In genomic region chr13:91817250-91817649, GRCh38 we compare ENCODE assay signal across 9 cellular contexts.
DNase-seq lines count a peak whose midpoint lies in the region; ATAC-seq, FAIRE-seq and TF ChIP-seq lines count a peak whose summit lies in the region.
"Had no signal": no experiment of that assay in that cellular context is flagged by ENCODE, and none has a peak within 500 bp of the region (broad histone marks: within the 10 kb centered on the region; RNA-seq: fewer than 3 reads in every experiment).

No MANE protein-coding gene starts in this region.

- H4K20me1 ChIP-seq in osteoblast (ENCODE audit: insufficient read depth, low read length), result no peaks in the 10 kb centered on the region

- ATAC-seq in pancreas, result peak in 1 of 4 donors; percentile 36
- no peak for ATAC-seq in CD8-positive, alpha-beta T cell

- peak; percentile 25 for DNase-seq in H4 (ENCODE audit: low spot score)
- peak; percentile 67 for DNase-seq in NCI-H69 (lab: John Stamatoyannopoulos, UW)
- peak; percentile 6 to 21 for DNase-seq in cardiac fibroblast (ENCODE audit: low read depth in 2 of 2)
- DNase-seq in pancreas, result no peak
- no peak for DNase-seq in osteoblast (ENCODE audit: insufficient read length, low spot score, missing footprints)
- no peak for DNase-seq in CD8-positive, alpha-beta T cell
- no peak for DNase-seq in NCI-H2196 (lab: John Stamatoyannopoulos, UW; ENCODE audit: unreplicated experiment)
- DNase-seq: NCI-H226 had no signal

- no peak overlapping the region for H2AFZ ChIP-seq in osteoblast (ENCODE audit: low read length)

- H3K4me2 ChIP-seq in osteoblast (ENCODE audit: insufficient read depth, low read length), result no peak overlapping the region

- intact Hi-C loops in pancreas (cut with DNase I), result no loop called here
- intact Hi-C loops in CD8-positive, alpha-beta T cell (cut with DNase I, micrococcal nuclease), result no loop called here

- no peaks in the 10 kb centered on the region for H3K4me1 ChIP-seq in pancreas
- no peaks in the 10 kb centered on the region for H3K4me1 ChIP-seq in osteoblast (ENCODE audit: insufficient read depth, low read length)
- H3K4me1 ChIP-seq in CD8-positive, alpha-beta T cell (ENCODE audit: insufficient read depth, low read length), result no peaks in the 10 kb centered on the region

- H3K36me3 Mint-ChIP-seq in CD8-positive, alpha-beta T cell, result no peaks in the 10 kb centered on the region

- H3K4me3 ChIP-seq in cardiac fibroblast (replicated peaks in 1 of 2; ENCODE audit: low read depth in 2 of 2, low read length in 2 of 2) (no peak overlapping the region), pancreas (no peak overlapping the region), osteoblast (ENCODE audit: insufficient read depth, low read length) (no peak overlapping the region)
- H3K4me3 ChIP-seq in CD8-positive, alpha-beta T cell (ENCODE audit: low read depth, low read length), result no peak overlapping the region
- H3K4me3 ChIP-seq: thoracic aorta had no signal

- H3K4me3 Mint-ChIP-seq in CD8-positive, alpha-beta T cell, result no peak overlapping the region

- H3K27ac ChIP-seq in pancreas (no peak overlapping the region), osteoblast (ENCODE audit: low read depth, low read length) (no peak overlapping the region)
- no peak overlapping the region for H3K27ac ChIP-seq in CD8-positive, alpha-beta T cell (ENCODE audit: low read depth, low read length)
- H3K27ac ChIP-seq: thoracic aorta had no signal

- no peaks in the 10 kb centered on the region for H3K27me3 Mint-ChIP-seq in CD8-positive, alpha-beta T cell (ENCODE audit: low read depth)

- 35 to 48% methylated on average over 5 of the region's 5 CpGs for WGBS in pancreas, 2 donors

- H3K9me3 ChIP-seq in pancreas (no peaks in the 10 kb centered on the region), osteoblast (ENCODE audit: low read depth, low read length) (peaks cover 2% of the 10 kb centered on the region)
- H3K9me3 ChIP-seq in CD8-positive, alpha-beta T cell (ENCODE audit: low read length), result no peaks in the 10 kb centered on the region
- H3K9me3 ChIP-seq: thoracic aorta had no signal

- POLR2A ChIA-PET in CD8-positive, alpha-beta T cell (lab: Charles Lee), result no interaction called here

- CTCF ChIA-PET in CD8-positive, alpha-beta T cell (lab: Charles Lee), result interaction anchor here (0.8 kb wide), 1 partner anchor 16 kb away, joined by 3 read pairs; no protein-coding TSS in a partner anchor

- no peak overlapping the region for H3K27ac Mint-ChIP-seq in CD8-positive, alpha-beta T cell

- TF ChIP-seq CTCF in cardiac fibroblast (IDR thresholded peaks at IDR 0.05; ENCODE audit: low read depth, low read length) (no peak), pancreas (IDR thresholded peaks at IDR 0.05) (no peak), osteoblast (IDR thresholded peaks at IDR 0.05; ENCODE audit: extremely low read depth, low read depth, low read length) (no peak)
- TF ChIP-seq CTCF in CD8-positive, alpha-beta T cell (IDR thresholded peaks at IDR 0.05), result no peak

- H3K27me3 ChIP-seq in pancreas, result no peaks in the 10 kb centered on the region
- no peaks in the 10 kb centered on the region for H3K27me3 ChIP-seq in osteoblast (ENCODE audit: insufficient read depth, low read length)
- no peaks in the 10 kb centered on the region for H3K27me3 ChIP-seq in CD8-positive, alpha-beta T cell (ENCODE audit: insufficient read depth, low read length)

- H3K79me2 ChIP-seq in osteoblast (ENCODE audit: insufficient read depth, low read length), result no peaks in the 10 kb centered on the region

- no peaks in the 10 kb centered on the region for H3K9me3 Mint-ChIP-seq in CD8-positive, alpha-beta T cell

- H3K4me1 Mint-ChIP-seq in CD8-positive, alpha-beta T cell (ENCODE audit: low read depth), result no peaks in the 10 kb centered on the region

- FAIRE-seq in pancreas (lab: Jason Lieb, UNC), result peak; percentile 76

- H3K36me3 ChIP-seq in pancreas, result no peaks in the 10 kb centered on the region
- no peaks in the 10 kb centered on the region for H3K36me3 ChIP-seq in osteoblast (ENCODE audit: insufficient read depth, low read length)
- H3K36me3 ChIP-seq in CD8-positive, alpha-beta T cell (ENCODE audit: insufficient read depth, low read length), result no peaks in the 10 kb centered on the region
- H3K36me3 ChIP-seq: thoracic aorta had no signal

Comparison
In these comparisons a context has a peak if more than half of its experiments do, and no peak if none do; other contexts are left out.
1. DNase-seq: peak in H4 (single experiment), NCI-H69 (single experiment) and cardiac fibroblast (2 of 2); none in pancreas (0 of 6), osteoblast (single experiment), CD8-positive, alpha-beta T cell (0 of 7) and NCI-H2196 (single experiment).